In the genomic region with DNA sequence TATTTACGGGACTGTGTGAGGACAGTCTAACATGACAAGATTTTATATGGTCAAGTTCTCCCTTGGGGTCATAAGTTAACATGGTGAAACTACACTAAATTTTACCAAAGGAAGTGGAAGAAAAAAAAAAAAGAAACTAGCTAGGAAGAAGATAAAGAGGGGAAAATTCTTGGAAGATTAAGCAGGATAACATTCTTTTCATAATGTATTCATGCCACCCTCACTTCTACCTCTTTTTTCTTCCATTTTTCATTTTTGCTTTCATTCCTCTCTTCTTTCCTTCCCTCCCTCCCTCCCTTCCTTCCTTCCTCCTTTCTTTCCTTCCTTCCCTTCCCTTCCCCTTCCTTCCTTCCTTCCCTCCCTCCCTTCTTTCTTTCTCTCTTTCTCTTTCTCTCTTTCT, we compare ENCODE assay signal across 26 cellular contexts.
A peak's percentile ranks its signal among the peaks of the same experiment; 100 is the strongest.
DNase-seq lines count a peak whose midpoint lies in the region; ATAC-seq, FAIRE-seq and TF ChIP-seq lines count a peak whose summit lies in the region.
"Had no signal": no experiment of that assay in that cellular context is flagged by ENCODE, and none has a peak within 500 bp of the region (broad histone marks: within the 10 kb centered on the region; RNA-seq: fewer than 3 reads in every experiment).

No MANE protein-coding gene starts in this region.

- H3K4me1 ChIP-seq in GM23338 (ENCODE audit: insufficient read depth) = peaks cover 5% of the 10 kb centered on the region; the same call in 1 of the 2 replicates
- H3K4me1 ChIP-seq: BLaER1, Caco-2 had no signal

- H2AFZ ChIP-seq in GM23338 = no peak overlapping the region

- no peaks in the 10 kb centered on the region for H3K9me2 ChIP-seq in GM23338 (ENCODE audit: insufficient read depth)

- no peaks in the 10 kb centered on the region for H3K27me3 Mint-ChIP-seq in GM23338 (ENCODE audit: insufficient read depth, low read depth, poor library complexity)
- H3K27me3 Mint-ChIP-seq in central memory CD8-positive, alpha-beta T cell = no peaks in the 10 kb centered on the region
- no peaks in the 10 kb centered on the region for H3K27me3 Mint-ChIP-seq in osteocyte (ENCODE audit: unreplicated experiment)
- H3K27me3 Mint-ChIP-seq: CD4-positive, CD25-positive, alpha-beta regulatory T cell had no signal

- no peaks in the 10 kb centered on the region for H3K27me3 ChIP-seq in GM23338 (ENCODE audit: insufficient read depth)
- H3K27me3 ChIP-seq: BE2C, BLaER1 had no signal

- H3K9me3 Mint-ChIP-seq in GM23338 (no peaks in the 10 kb centered on the region), osteocyte (ENCODE audit: unreplicated experiment) (no peaks in the 10 kb centered on the region)
- no peaks in the 10 kb centered on the region for H3K9me3 Mint-ChIP-seq in central memory CD8-positive, alpha-beta T cell
- no peaks in the 10 kb centered on the region for H3K9me3 Mint-ChIP-seq in activated naive CD4-positive, alpha-beta T cell treated with anti-CD3 and anti-CD28 coated beads, Interleukin-2, amount 50 U/mL, for 72 hours
- H3K9me3 Mint-ChIP-seq: CD4-positive, CD25-positive, alpha-beta regulatory T cell; CD8-positive, alpha-beta T cell had no signal

- no peak for TF ChIP-seq CTCF in GM23338 (conservative IDR thresholded peaks at IDR 0.05; ENCODE audit: low read depth in 2 of 2)
- no peak for TF ChIP-seq CTCF in osteocyte (IDR thresholded peaks at IDR 0.05)

- peaks cover 8% of the 10 kb centered on the region; the same call in 1 of the 2 replicates for H3K36me3 ChIP-seq in GM23338 (ENCODE audit: insufficient read depth)

- H3K4me2 ChIP-seq in GM23338 = no peak overlapping the region
- H3K4me2 ChIP-seq: BLaER1 had no signal

- DNase-seq in GM18507 (ENCODE audit: extremely low spot score, insufficient read length, low read depth) (no peak), GM23338 (ENCODE audit: low spot score) (no peak), erythroblast (lab: John Stamatoyannopoulos, UW) (no peak), osteocyte (ENCODE audit: extremely low spot score, unreplicated experiment) (no peak)
- DNase-seq in central memory CD8-positive, alpha-beta T cell (ENCODE audit: low spot score in 2 of 2) = no peak
- no peak for DNase-seq in activated naive CD4-positive, alpha-beta T cell treated with anti-CD3 and anti-CD28 coated beads, Interleukin-2, amount 50 U/mL, for 72 hours (ENCODE audit: low spot score in 2 of 2)
- DNase-seq: 8988T; ACHN; BE2C; C1 segment of cervical spinal cord; Caco-2; Calu3; CD4-positive, CD25-positive, alpha-beta regulatory T cell; CD8-positive, alpha-beta T cell; DMS53; DMS79; DND-41; EL; GDM1 had no signal

- H3K4me1 Mint-ChIP-seq in GM23338 (peaks cover 10% of the 10 kb centered on the region), osteocyte (ENCODE audit: unreplicated experiment) (no peaks in the 10 kb centered on the region)
- H3K4me1 Mint-ChIP-seq in central memory CD8-positive, alpha-beta T cell = no peaks in the 10 kb centered on the region
- H3K4me1 Mint-ChIP-seq: CD14-positive monocyte had no signal

- no peak for TF ChIP-seq POLR2A in erythroblast (IDR thresholded peaks at IDR 0.05; ENCODE audit: low read length)

- H4K20me1 ChIP-seq in GM23338 (replicated peaks; ENCODE audit: insufficient read depth) = no peaks in the 10 kb centered on the region
- H4K20me1 ChIP-seq: BLaER1 had no signal

- H3K4me3 ChIP-seq in GM23338 = no peak overlapping the region
- H3K4me3 ChIP-seq: BLaER1, GM12878 had no signal

- no peak overlapping the region for H3K27ac ChIP-seq in GM23338 (ENCODE audit: low read depth)
- H3K27ac ChIP-seq: BLaER1 had no signal

- H3K4me3 Mint-ChIP-seq in GM23338 (no peak overlapping the region), osteocyte (ENCODE audit: unreplicated experiment) (no peak overlapping the region)
- no peak overlapping the region for H3K4me3 Mint-ChIP-seq in central memory CD8-positive, alpha-beta T cell
- H3K4me3 Mint-ChIP-seq: CD14-positive monocyte; CD4-positive, CD25-positive, alpha-beta regulatory T cell; CD8-positive, alpha-beta T cell had no signal

- H3K27ac Mint-ChIP-seq in GM23338 = peak overlapping the region; percentile 28; the same call in 1 of the 2 replicates
- H3K27ac Mint-ChIP-seq in central memory CD8-positive, alpha-beta T cell (ENCODE audit: low read depth) = peak overlapping the region; percentile 3
- H3K27ac Mint-ChIP-seq in activated naive CD4-positive, alpha-beta T cell treated with anti-CD3 and anti-CD28 coated beads, Interleukin-2, amount 50 U/mL, for 72 hours = peak overlapping the region in 1 of 2 donors; percentile 7
- H3K27ac Mint-ChIP-seq in osteocyte (ENCODE audit: unreplicated experiment) = no peak overlapping the region
- H3K27ac Mint-ChIP-seq: CD4-positive, CD25-positive, alpha-beta regulatory T cell; CD8-positive, alpha-beta T cell had no signal

- H3K79me2 ChIP-seq in GM23338 (replicated peaks; ENCODE audit: insufficient read depth) = no peaks in the 10 kb centered on the region

- H3F3A ChIP-seq in GM23338 (replicated peaks; ENCODE audit: low read depth) = no peaks in the 10 kb centered on the region

- peaks cover 4% of the 10 kb centered on the region; the same call in 2 of the 3 replicates for H3K36me3 Mint-ChIP-seq in GM23338 (ENCODE audit: low read depth)
- peaks cover 22% of the 10 kb centered on the region for H3K36me3 Mint-ChIP-seq in central memory CD8-positive, alpha-beta T cell (ENCODE audit: insufficient read depth)
- peaks cover 13 to 22% of the 10 kb centered on the region in 2 donors for H3K36me3 Mint-ChIP-seq in activated naive CD4-positive, alpha-beta T cell treated with anti-CD3 and anti-CD28 coated beads, Interleukin-2, amount 50 U/mL, for 72 hours
- peaks cover 15% of the 10 kb centered on the region for H3K36me3 Mint-ChIP-seq in osteocyte (ENCODE audit: unreplicated experiment)

- ATAC-seq in GM23338 = no peak
- no peak for ATAC-seq in central memory CD8-positive, alpha-beta T cell (replicated peaks; ENCODE audit: extremely low read depth, poor library complexity, severe bottlenecking)
- ATAC-seq in activated naive CD4-positive, alpha-beta T cell treated with anti-CD3 and anti-CD28 coated beads, Interleukin-2, amount 50 U/mL, for 72 hours = no peak
- ATAC-seq: CD8-positive, alpha-beta T cell; GM12878 had no signal

- FAIRE-seq in GM18507 (lab: Jason Lieb, UNC) = peak; percentile 12
- FAIRE-seq: A204.1, D721Med, GM12878, GM12892, GM19239 had no signal

TF ChIP-seq in GM23338, 12 proteins besides CTCF, POLR2A, EP300 and RAD21:
- no peak for TF ChIP-seq JUNB (IDR thresholded peaks at IDR 0.05; ENCODE audit: unreplicated experiment)
- TF ChIP-seq, protein P1, sequence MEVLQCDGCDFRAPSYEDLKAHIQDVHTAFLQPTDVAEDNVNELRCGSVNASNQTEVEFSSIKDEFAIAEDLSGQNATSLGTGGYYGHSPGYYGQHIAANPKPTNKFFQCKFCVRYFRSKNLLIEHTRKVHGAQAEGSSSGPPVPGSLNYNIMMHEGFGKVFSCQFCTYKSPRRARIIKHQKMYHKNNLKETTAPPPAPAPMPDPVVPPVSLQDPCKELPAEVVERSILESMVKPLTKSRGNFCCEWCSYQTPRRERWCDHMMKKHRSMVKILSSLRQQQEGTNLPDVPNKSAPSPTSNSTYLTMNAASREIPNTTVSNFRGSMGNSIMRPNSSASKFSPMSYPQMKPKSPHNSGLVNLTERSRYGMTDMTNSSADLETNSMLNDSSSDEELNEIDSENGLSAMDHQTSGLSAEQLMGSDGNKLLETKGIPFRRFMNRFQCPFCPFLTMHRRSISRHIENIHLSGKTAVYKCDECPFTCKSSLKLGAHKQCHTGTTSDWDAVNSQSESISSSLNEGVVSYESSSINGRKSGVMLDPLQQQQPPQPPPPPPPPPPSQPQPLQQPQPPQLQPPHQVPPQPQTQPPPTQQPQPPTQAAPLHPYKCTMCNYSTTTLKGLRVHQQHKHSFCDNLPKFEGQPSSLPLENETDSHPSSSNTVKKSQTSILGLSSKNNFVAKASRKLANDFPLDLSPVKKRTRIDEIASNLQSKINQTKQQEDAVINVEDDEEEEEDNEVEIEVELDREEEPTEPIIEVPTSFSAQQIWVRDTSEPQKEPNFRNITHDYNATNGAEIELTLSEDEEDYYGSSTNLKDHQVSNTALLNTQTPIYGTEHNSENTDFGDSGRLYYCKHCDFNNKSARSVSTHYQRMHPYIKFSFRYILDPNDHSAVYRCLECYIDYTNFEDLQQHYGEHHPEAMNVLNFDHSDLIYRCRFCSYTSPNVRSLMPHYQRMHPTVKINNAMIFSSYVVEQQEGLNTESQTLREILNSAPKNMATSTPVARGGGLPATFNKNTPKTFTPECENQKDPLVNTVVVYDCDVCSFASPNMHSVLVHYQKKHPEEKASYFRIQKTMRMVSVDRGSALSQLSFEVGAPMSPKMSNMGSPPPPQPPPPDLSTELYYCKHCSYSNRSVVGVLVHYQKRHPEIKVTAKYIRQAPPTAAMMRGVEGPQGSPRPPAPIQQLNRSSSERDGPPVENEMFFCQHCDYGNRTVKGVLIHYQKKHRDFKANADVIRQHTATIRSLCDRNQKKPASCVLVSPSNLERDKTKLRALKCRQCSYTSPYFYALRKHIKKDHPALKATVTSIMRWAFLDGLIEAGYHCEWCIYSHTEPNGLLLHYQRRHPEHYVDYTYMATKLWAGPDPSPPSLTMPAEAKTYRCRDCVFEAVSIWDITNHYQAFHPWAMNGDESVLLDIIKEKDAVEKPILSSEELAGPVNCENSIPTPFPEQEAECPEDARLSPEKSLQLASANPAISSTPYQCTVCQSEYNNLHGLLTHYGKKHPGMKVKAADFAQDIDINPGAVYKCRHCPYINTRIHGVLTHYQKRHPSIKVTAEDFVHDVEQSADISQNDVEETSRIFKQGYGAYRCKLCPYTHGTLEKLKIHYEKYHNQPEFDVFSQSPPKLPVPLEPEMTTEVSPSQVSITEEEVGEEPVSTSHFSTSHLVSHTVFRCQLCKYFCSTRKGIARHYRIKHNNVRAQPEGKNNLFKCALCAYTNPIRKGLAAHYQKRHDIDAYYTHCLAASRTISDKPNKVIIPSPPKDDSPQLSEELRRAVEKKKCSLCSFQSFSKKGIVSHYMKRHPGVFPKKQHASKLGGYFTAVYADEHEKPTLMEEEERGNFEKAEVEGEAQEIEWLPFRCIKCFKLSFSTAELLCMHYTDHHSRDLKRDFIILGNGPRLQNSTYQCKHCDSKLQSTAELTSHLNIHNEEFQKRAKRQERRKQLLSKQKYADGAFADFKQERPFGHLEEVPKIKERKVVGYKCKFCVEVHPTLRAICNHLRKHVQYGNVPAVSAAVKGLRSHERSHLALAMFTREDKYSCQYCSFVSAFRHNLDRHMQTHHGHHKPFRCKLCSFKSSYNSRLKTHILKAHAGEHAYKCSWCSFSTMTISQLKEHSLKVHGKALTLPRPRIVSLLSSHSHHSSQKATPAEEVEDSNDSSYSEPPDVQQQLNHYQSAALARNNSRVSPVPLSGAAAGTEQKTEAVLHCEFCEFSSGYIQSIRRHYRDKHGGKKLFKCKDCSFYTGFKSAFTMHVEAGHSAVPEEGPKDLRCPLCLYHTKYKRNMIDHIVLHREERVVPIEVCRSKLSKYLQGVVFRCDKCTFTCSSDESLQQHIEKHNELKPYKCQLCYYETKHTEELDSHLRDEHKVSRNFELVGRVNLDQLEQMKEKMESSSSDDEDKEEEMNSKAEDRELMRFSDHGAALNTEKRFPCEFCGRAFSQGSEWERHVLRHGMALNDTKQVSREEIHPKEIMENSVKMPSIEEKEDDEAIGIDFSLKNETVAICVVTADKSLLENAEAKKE (CRISPR knock-in tag; IDR thresholded peaks at IDR 0.05) = no peak
